Comparison of ENCODE assay signal across 26 cellular contexts in genomic region chr7:28228386-28228785, GRCh38. TPM values are rescaled to one million over a fixed set of nuclear protein-coding genes. Genes with fewer than 3 reads are reported as not detected.
DNase-seq lines count a peak whose midpoint lies in the region; FAIRE-seq and TF ChIP-seq lines count a peak whose summit lies in the region.
"Had no signal": no experiment of that assay in that cellular context is flagged by ENCODE, and none has a peak within 500 bp of the region (broad histone marks: within the 10 kb centered on the region; RNA-seq: fewer than 3 reads in every experiment).

No MANE protein-coding gene starts in this region.

- DNase-seq in EH (ENCODE audit: low read depth) (peak; percentile 4), M059J (ENCODE audit: low read depth) (peak; percentile 37), myocyte (ENCODE audit: low read depth) (peak; percentile 43), DMS153 treated with DMSO at 0.1 percent for 48 hours (lab: John Stamatoyannopoulos, UW; ENCODE audit: unreplicated experiment) (no peak), vagina (ENCODE audit: extremely low spot score in 2 of 2) (no peak), esophagus muscularis mucosa (ENCODE audit: extremely low spot score) (no peak)
- no peak for DNase-seq in stimulated activated CD4-positive, alpha-beta T cell treated with anti-CD3 and anti-CD28 coated beads, Interleukin-2, amount 100 ng/mL, for 48 hours
- DNase-seq: CD4-positive, CD25-positive, alpha-beta regulatory T cell; EL; GF-D8; IMR-90; KG1; NCI-H1092; NCI-H1417 treated with DMSO at 0.1 percent for 48 hours; NCI-H1694 treated with DMSO at 0.1 percent for 48 hours; NCI-H2081; NCI-H226; NCI-H510A; NCI-H69; Peyer's patch; SHP77 treated with DMSO at 0.1 percent for 48 hours had no signal

- H3K4me1 ChIP-seq in vagina (no peaks in the 10 kb centered on the region), esophagus muscularis mucosa (no peaks in the 10 kb centered on the region)
- H3K4me1 ChIP-seq: BLaER1, Peyer's patch had no signal

- TF ChIP-seq CTCF in vagina (IDR thresholded peaks at IDR 0.05) (no peak), esophagus muscularis mucosa (IDR thresholded peaks at IDR 0.05) (no peak)

- no peaks in the 10 kb centered on the region for H3K27me3 ChIP-seq in vagina
- no peaks in the 10 kb centered on the region for H3K27me3 ChIP-seq in esophagus muscularis mucosa
- H3K27me3 ChIP-seq: BLaER1, Peyer's patch had no signal

- H3K36me3 ChIP-seq in vagina (no peaks in the 10 kb centered on the region), esophagus muscularis mucosa (no peaks in the 10 kb centered on the region)
- H3K36me3 ChIP-seq: BLaER1, Peyer's patch had no signal

- FAIRE-seq in endometrium (lab: Jason Lieb, UNC), result peak; percentile 35
- FAIRE-seq: GM12891, GM19239, H54 had no signal

- no peaks in the 10 kb centered on the region for H3K9me3 ChIP-seq in vagina
- no peaks in the 10 kb centered on the region for H3K9me3 ChIP-seq in esophagus muscularis mucosa
- H3K9me3 ChIP-seq: BLaER1, Peyer's patch had no signal

- no peak for TF ChIP-seq EP300 in esophagus muscularis mucosa (IDR thresholded peaks at IDR 0.05)

- H3K27ac ChIP-seq in vagina (no peak overlapping the region), esophagus muscularis mucosa (replicated peaks in 1 of 4) (no peak overlapping the region)
- H3K27ac ChIP-seq: BLaER1, Peyer's patch had no signal

- TF ChIP-seq POLR2A in vagina (IDR thresholded peaks at IDR 0.05) (no peak), esophagus muscularis mucosa (IDR thresholded peaks at IDR 0.05; ENCODE audit: low read depth) (no peak)

- H3K4me3 ChIP-seq in vagina (no peak overlapping the region), esophagus muscularis mucosa (no peak overlapping the region)
- H3K4me3 ChIP-seq: BLaER1, Peyer's patch had no signal

- WGBS in esophagus muscularis mucosa, result 44% methylated on average over 2 of the region's 2 CpGs

- intact Hi-C loops in vagina (cut with DNase I) (no loop called here), esophagus muscularis mucosa (cut with DNase I) (no loop called here)

RNA-seq across cellular contexts. Expression of gene JAZF1, which starts 47.8 kb away (rescaled TPM):
- 6.7 and 6.9 TPM in 2 replicates for total RNA-seq in M059J (2014; rRNA removed; shearing (Covaris generic))
- total RNA-seq in myocyte (5.2 and 9.3 TPM in 2 replicates), vagina (36.1 TPM), esophagus muscularis mucosa (10 to 100 TPM; 29.3 to 33.8 (median 30.1) TPM)
- 18.9 TPM for polyA plus RNA-seq in myocyte (2012)

Comparison
In these comparisons a context has a peak if more than half of its experiments do, and no peak if none do; other contexts are left out.
1. DNase-seq: peak in EH (single experiment), M059J (single experiment) and myocyte (single experiment); none in DMS153 treated with DMSO at 0.1 percent for 48 hours (single experiment), vagina (0 of 2), stimulated activated CD4-positive, alpha-beta T cell treated with anti-CD3 and anti-CD28 coated beads, Interleukin-2, amount 100 ng/mL, for 48 hours (0 of 2) and esophagus muscularis mucosa (single experiment).